9 cellular contexts compared by ENCODE assay signal in genomic region chrY:6949947-6950346, GRCh38. TPM values are rescaled to one million over a fixed set of nuclear protein-coding genes. Genes with fewer than 3 reads are reported as not detected.
"Had no signal": no experiment of that assay in that cellular context is flagged by ENCODE, and none has a peak within 500 bp of the region (broad histone marks: within the 10 kb centered on the region; RNA-seq: fewer than 3 reads in every experiment).

No MANE protein-coding gene starts in this region.

- DNase-seq: H9, HCEC 1CT had no signal

- ATAC-seq: GM23338, HepG2 had no signal

- H3K27ac ChIP-seq: HL-60 had no signal

- FAIRE-seq: H1, H54, HepG2 had no signal

- H3K4me3 ChIP-seq: GM23338 had no signal

RNA-seq across cellular contexts. Expression of gene AMELY, which starts 38.4 kb away (rescaled TPM):
- total RNA-seq: GM23338, H1, H9, HepG2, HT1080 had no signal
- polyA plus RNA-seq: GM23338, HepG2, IgD-negative memory B cell had no signal

RNA-seq across cellular contexts. Expression of gene TBL1Y, which starts 39.5 kb away (rescaled TPM):
- total RNA-seq: H9, HT1080 had no signal
- polyA plus RNA-seq: IgD-negative memory B cell had no signal
